1 cellular context compared by ENCODE assay signal in the genomic region with DNA sequence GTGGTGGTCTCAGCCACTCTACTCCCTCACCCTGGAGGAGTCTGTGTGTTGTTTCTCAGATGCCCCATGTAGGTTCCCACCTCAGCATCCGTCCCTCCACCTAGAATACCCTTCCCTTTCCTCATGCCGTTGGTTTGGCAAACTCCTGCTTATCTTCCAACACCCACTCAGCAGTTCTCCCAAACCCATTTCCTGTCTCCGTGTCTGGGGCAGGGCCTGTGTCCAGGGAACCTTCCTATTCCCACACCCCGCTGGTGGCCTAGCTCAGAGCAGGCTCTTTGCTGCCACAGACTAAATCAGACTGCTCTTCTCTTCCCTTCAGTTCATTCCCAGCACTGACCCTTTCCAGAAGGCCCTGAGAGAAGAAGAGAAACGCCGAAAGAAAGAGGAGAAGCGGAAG.
TF ChIP-seq lines count a peak whose summit lies in the region.

No MANE protein-coding gene starts in this region.

TF ChIP-seq in HEK293T, 16 proteins besides CTCF, POLR2A, EP300 and RAD21 (continued from another document):
- TF ChIP-seq BHLHE40 (IDR thresholded peaks at IDR 0.05; ENCODE audit: borderline replicate concordance), result no peak
- TF ChIP-seq CTBP1 (IDR thresholded peaks at IDR 0.05; ENCODE audit: borderline replicate concordance), result no peak
- no peak for TF ChIP-seq FOXA1 (IDR thresholded peaks at IDR 0.05)
